ENCODE assay signal across 16 cellular contexts in the genomic region with DNA sequence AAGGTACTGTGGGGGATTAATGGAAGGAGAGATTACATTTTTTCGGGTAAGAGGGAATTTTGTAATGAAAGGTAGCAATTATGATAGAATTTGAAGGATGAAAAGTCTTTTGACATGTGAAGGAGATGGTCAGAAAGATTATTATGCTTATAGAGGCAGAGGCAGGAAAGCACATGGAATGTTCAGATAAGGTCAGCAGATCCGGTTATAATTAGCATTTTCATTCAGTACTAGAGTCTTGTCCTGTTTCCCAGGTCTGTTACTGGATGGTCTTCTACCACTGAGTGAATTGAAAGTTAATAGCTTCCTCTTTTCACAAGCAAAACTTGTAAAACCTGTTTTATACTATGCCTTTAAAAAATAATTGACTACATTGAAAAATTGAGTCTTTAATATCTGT.
DNase-seq lines count a peak whose midpoint lies in the region; ATAC-seq and TF ChIP-seq lines count a peak whose summit lies in the region.
"Had no signal": no experiment of that assay in that cellular context is flagged by ENCODE, and none has a peak within 500 bp of the region (broad histone marks: within the 10 kb centered on the region; RNA-seq: fewer than 3 reads in every experiment).

No MANE protein-coding gene starts in this region.

- 0 out of 2 replicates have a peak, but pooled peaks cover 17% of the 10 kb centered on the region for H3K79me2 ChIP-seq in GM23248 (ENCODE audit: insufficient read depth)

- no peak overlapping the region for H3K4me3 ChIP-seq in GM23248
- H3K4me3 ChIP-seq: heart right ventricle had no signal

- H3K4me2 ChIP-seq in GM23248 (ENCODE audit: unreplicated experiment): no peak overlapping the region

- no peaks in the 10 kb centered on the region for H4K20me1 ChIP-seq in GM23248 (ENCODE audit: insufficient read depth)

- ATAC-seq in GM18505 (IDR thresholded peaks at IDR 0.05; ENCODE audit: unreplicated experiment) (peak; percentile 57), HG03066 (IDR thresholded peaks at IDR 0.05; ENCODE audit: low read depth, unreplicated experiment) (peak; percentile 51), GM19467 (IDR thresholded peaks at IDR 0.05; ENCODE audit: unreplicated experiment) (no peak)
- ATAC-seq: activated CD4-positive, CD25-positive, alpha-beta regulatory T cell treated with anti-CD3 and anti-CD28 coated beads, Interleukin-2, amount 50 U/mL, for 24 hours; activated T-cell treated with anti-CD3 and anti-CD28 coated beads, Interleukin-2, amount 50 U/mL, for 4 hours; effector memory CD8-positive, alpha-beta T cell; Right ventricle myocardium inferior had no signal

- H3F3A ChIP-seq in GM23248 (ENCODE audit: insufficient read depth): no peaks in the 10 kb centered on the region

- no peak for TF ChIP-seq POLR2A in GM18505 (IDR thresholded peaks at IDR 0.05; ENCODE audit: borderline replicate concordance, extremely low read depth, insufficient read depth, insufficient read length)

- H2AFZ ChIP-seq in GM23248: no peak overlapping the region

- H3K27ac ChIP-seq in GM23248: no peak overlapping the region
- H3K27ac ChIP-seq: C4-2B, heart right ventricle had no signal

- H3K4me1 ChIP-seq in GM23248 (ENCODE audit: insufficient read depth): no peaks in the 10 kb centered on the region

- no peaks in the 10 kb centered on the region for H3K36me3 ChIP-seq in GM23248 (ENCODE audit: low read depth)

- TF ChIP-seq CTCF in GM13976 (IDR thresholded peaks at IDR 0.05; ENCODE audit: borderline replicate concordance, control extremely low read depth, extremely low read depth, insufficient read depth, missing control alignments): no peak

- H3K9me2 ChIP-seq in GM23248 (ENCODE audit: insufficient read depth): no peaks in the 10 kb centered on the region

- no peaks in the 10 kb centered on the region for H3K27me3 ChIP-seq in GM23248 (replicated peaks; ENCODE audit: insufficient read depth)
- H3K27me3 ChIP-seq: heart right ventricle had no signal

- WGBS in GM23248 (ENCODE audit: low coverage in 1 of 2, low lambda C conversion rate in 2 of 2, missing lambda C conversion rate in 2 of 2), 2 experiments: 98% methylated on average over 2 of the region's 2 CpGs

- in situ Hi-C loops in GM13976 (cut with MboI; ENCODE audit: low sequenced_read_pairs, unreplicated experiment) (no loop called here), GM23248 (cut with MboI) (no loop called here)

- no peak overlapping the region for H3K9ac ChIP-seq in GM23248

- DNase-seq in OCI-M1 (lab: John Stamatoyannopoulos, UW) (peak; percentile 50), left kidney (ENCODE audit: low read depth, low spot score) (peak; percentile 36), GM13976 (ENCODE audit: low spot score) (no peak), hypothalamus (lab: John Stamatoyannopoulos, UW) (no peak), GM23248 (no peak)
- DNase-seq: activated T-cell treated with anti-CD3 and anti-CD28 coated beads, Interleukin-2, amount 50 U/mL, for 4 hours; effector memory CD8-positive, alpha-beta T cell; heart right ventricle; NCI-H2107; stimulated activated CD4-positive, alpha-beta T cell treated with anti-CD3 and anti-CD28 coated beads, Interleukin-2, amount 100 ng/mL, for 24 hours had no signal

- no peaks in the 10 kb centered on the region for H3K9me3 ChIP-seq in GM23248 (ENCODE audit: low read depth)
- H3K9me3 ChIP-seq: heart right ventricle had no signal

Comparison
In these comparisons a context has a peak if more than half of its experiments do, and no peak if none do; other contexts are left out.
1. DNase-seq: peak in OCI-M1 (single experiment) and left kidney (single experiment); none in GM13976 (single experiment), hypothalamus (0 of 51) and GM23248 (single experiment).